In genomic region chr10:90621577-90621976, GRCh38 we compare ENCODE assay signal across 20 cellular contexts.
DNase-seq lines count a peak whose midpoint lies in the region; TF ChIP-seq lines count a peak whose summit lies in the region.
"Had no signal": no experiment of that assay in that cellular context is flagged by ENCODE, and none has a peak within 500 bp of the region (broad histone marks: within the 10 kb centered on the region; RNA-seq: fewer than 3 reads in every experiment).

No MANE protein-coding gene starts in this region.

- H3K4me3 Mint-ChIP-seq in neural progenitor cell, result no peak overlapping the region
- H3K4me3 Mint-ChIP-seq: activated CD4-positive, alpha-beta T cell treated with anti-CD3 and anti-CD28 coated beads, Interleukin-2, amount 10 ng/mL, durations not matched to agents 24 days and 14 days; activated T-helper 17 cell treated with anti-CD3 and anti-CD28 coated beads, Interleukin-2, amount 50 U/mL, for 72 hours; brain; CD8-positive, alpha-beta T cell had no signal

- H3K27me3 ChIP-seq in fibroblast of lung (ENCODE audit: control insufficient read depth, insufficient read depth, low read length) (no peaks in the 10 kb centered on the region), neural progenitor cell (no peaks in the 10 kb centered on the region)
- H3K27me3 ChIP-seq: tibial nerve had no signal

- TF ChIP-seq CTCF in RWPE1 (conservative IDR thresholded peaks at IDR 0.05; ENCODE audit: low read depth) (no peak), fibroblast of lung (conservative IDR thresholded peaks at IDR 0.05 in 1 of 2, IDR thresholded peaks at IDR 0.05 in 1 of 2; ENCODE audit: low read depth in 1 of 2, low read length in 2 of 2) (no peak), neural progenitor cell (IDR thresholded peaks at IDR 0.05) (no peak)

- H3K36me3 ChIP-seq in fibroblast of lung (ENCODE audit: control insufficient read depth, insufficient read depth, low read length) (no peaks in the 10 kb centered on the region), neural progenitor cell (no peaks in the 10 kb centered on the region)
- H3K36me3 ChIP-seq: pancreas, tibial nerve had no signal

- no peaks in the 10 kb centered on the region for H3K9me3 ChIP-seq in fibroblast of lung (ENCODE audit: control insufficient read depth, insufficient read depth, low read depth, low read length)
- no peaks in the 10 kb centered on the region for H3K9me3 ChIP-seq in neural progenitor cell (ENCODE audit: low read depth)
- H3K9me3 ChIP-seq: pancreas, tibial nerve had no signal

- no peak overlapping the region for H2AFZ ChIP-seq in fibroblast of lung (ENCODE audit: low read length)
- H2AFZ ChIP-seq in neural progenitor cell (replicated peaks), result no peak overlapping the region

- no peaks in the 10 kb centered on the region for H3K4me1 Mint-ChIP-seq in neural progenitor cell
- H3K4me1 Mint-ChIP-seq: activated CD4-positive, alpha-beta T cell treated with anti-CD3 and anti-CD28 coated beads, Interleukin-2, amount 10 ng/mL, durations not matched to agents 24 days and 14 days; activated T-helper 17 cell treated with anti-CD3 and anti-CD28 coated beads, Interleukin-2, amount 50 U/mL, for 72 hours; brain had no signal

- no peaks in the 10 kb centered on the region for H3F3A ChIP-seq in neural progenitor cell (ENCODE audit: low read depth)

- H4K20me1 ChIP-seq in fibroblast of lung (ENCODE audit: control insufficient read depth, extremely low read depth, insufficient read depth, low read length) (no peaks in the 10 kb centered on the region), neural progenitor cell (ENCODE audit: low read depth) (no peaks in the 10 kb centered on the region)

- no peak overlapping the region for H3K4me2 ChIP-seq in fibroblast of lung (ENCODE audit: extremely low read depth, insufficient read depth, low read length)
- H3K4me2 ChIP-seq in neural progenitor cell, result no peak overlapping the region

- H3K4me1 ChIP-seq in fibroblast of lung (ENCODE audit: control insufficient read depth, extremely low read depth, insufficient read depth, low read length) (no peaks in the 10 kb centered on the region), neural progenitor cell (no peaks in the 10 kb centered on the region)
- H3K4me1 ChIP-seq: pancreas, tibial nerve had no signal

- H3K4me3 ChIP-seq in fibroblast of lung (replicated peaks in 1 of 4; ENCODE audit: control extremely low read depth in 1 of 4, insufficient read depth in 1 of 4, low read depth in 3 of 4, low read length in 4 of 4) (no peak overlapping the region), neural progenitor cell (no peak overlapping the region)
- H3K4me3 ChIP-seq: K562, pancreas, tibial nerve had no signal

- CTCF ChIA-PET in RWPE1 (lab: Yijun Ruan, JAX), result interaction anchor here (0.6 kb wide), 1 partner anchor 511 kb away, joined by 3 read pairs; no protein-coding TSS in a partner anchor

- no peak overlapping the region for H3K27ac ChIP-seq in RWPE1
- no peak overlapping the region for H3K27ac ChIP-seq in fibroblast of lung (ENCODE audit: insufficient read depth, low read length)
- no peak overlapping the region for H3K27ac ChIP-seq in neural progenitor cell
- H3K27ac ChIP-seq: 22Rv1, pancreas, tibial nerve had no signal

- peak; percentile 0 for DNase-seq in DMS 273 (lab: John Stamatoyannopoulos, UW; ENCODE audit: unreplicated experiment)
- no peak for DNase-seq in DMS 273 treated with DMSO at 0.1 percent for 48 hours (lab: John Stamatoyannopoulos, UW)
- peak; percentile 16 for DNase-seq in RWPE1 (ENCODE audit: low spot score)
- DNase-seq in fibroblast of lung (ENCODE audit: low read depth in 2 of 2), result peak; percentile 23 to 24
- peak; percentile 61 for DNase-seq in neural progenitor cell (ENCODE audit: low spot score)
- no peak for DNase-seq in NCI-H1092 (lab: John Stamatoyannopoulos, UW)
- DNase-seq in SKM-1 (lab: John Stamatoyannopoulos, UW; ENCODE audit: unreplicated experiment), result no peak
- DNase-seq in mesenteric fat pad (ENCODE audit: low spot score), result no peak
- DNase-seq: activated CD4-positive, alpha-beta T cell treated with anti-CD3 and anti-CD28 coated beads, Interleukin-2, amount 10 ng/mL, durations not matched to agents 24 days and 14 days; CD8-positive, alpha-beta T cell; hippocampal formation; NCI-H1930; NCI-H748 treated with DMSO at 0.1 percent for 48 hours; pancreas; stimulated activated CD8-positive, alpha-beta memory T cell treated with anti-CD3 and anti-CD28 coated beads, Interleukin-4, amount 100 ng/mL, for 48 hours had no signal

- no peak overlapping the region for H3K9ac ChIP-seq in fibroblast of lung (ENCODE audit: insufficient read depth, low read length)
- H3K9ac ChIP-seq in neural progenitor cell, result no peak overlapping the region

- no peaks in the 10 kb centered on the region for H3K9me3 Mint-ChIP-seq in neural progenitor cell
- H3K9me3 Mint-ChIP-seq: activated CD4-positive, alpha-beta T cell treated with anti-CD3 and anti-CD28 coated beads, Interleukin-2, amount 10 ng/mL, durations not matched to agents 24 days and 14 days; activated T-helper 17 cell treated with anti-CD3 and anti-CD28 coated beads, Interleukin-2, amount 50 U/mL, for 72 hours; CD8-positive, alpha-beta T cell had no signal

- H3K36me3 Mint-ChIP-seq in neural progenitor cell, result no peaks in the 10 kb centered on the region
- H3K36me3 Mint-ChIP-seq: brain; CD8-positive, alpha-beta T cell had no signal

- H3K27ac Mint-ChIP-seq in neural progenitor cell, result no peak overlapping the region
- H3K27ac Mint-ChIP-seq: activated CD4-positive, alpha-beta T cell treated with anti-CD3 and anti-CD28 coated beads, Interleukin-2, amount 10 ng/mL, durations not matched to agents 24 days and 14 days; activated T-helper 17 cell treated with anti-CD3 and anti-CD28 coated beads, Interleukin-2, amount 50 U/mL, for 72 hours; brain; CD8-positive, alpha-beta T cell had no signal

- no peaks in the 10 kb centered on the region for H3K79me2 ChIP-seq in fibroblast of lung (ENCODE audit: control insufficient read depth, insufficient read depth, low read length)
- H3K79me2 ChIP-seq in neural progenitor cell (ENCODE audit: low read depth), result no peaks in the 10 kb centered on the region

- no peaks in the 10 kb centered on the region for H3K27me3 Mint-ChIP-seq in neural progenitor cell (ENCODE audit: insufficient read depth, low read depth)
- H3K27me3 Mint-ChIP-seq: activated CD4-positive, alpha-beta T cell treated with anti-CD3 and anti-CD28 coated beads, Interleukin-2, amount 10 ng/mL, durations not matched to agents 24 days and 14 days had no signal

- POLR2A ChIA-PET in RWPE1 (lab: Yijun Ruan, JAX; ENCODE audit: low non-redundant PET), result no interaction called here

Comparison
In these comparisons a context has a peak if more than half of its experiments do, and no peak if none do; other contexts are left out.
1. DNase-seq: peak in DMS 273 (single experiment), RWPE1 (single experiment), fibroblast of lung (2 of 2) and neural progenitor cell (single experiment); none in DMS 273 treated with DMSO at 0.1 percent for 48 hours (single experiment), NCI-H1092 (single experiment), SKM-1 (single experiment) and mesenteric fat pad (single experiment).